In genomic region chr1:151416231-151416630, GRCh38 we compare ENCODE assay signal across 17 cellular contexts. TPM values are rescaled to one million over a fixed set of nuclear protein-coding genes. Genes with fewer than 3 reads are reported as not detected.
DNase-seq lines count a peak whose midpoint lies in the region; ATAC-seq, FAIRE-seq and TF ChIP-seq lines count a peak whose summit lies in the region.
"Had no signal": no experiment of that assay in that cellular context is flagged by ENCODE, and none has a peak within 500 bp of the region (broad histone marks: within the 10 kb centered on the region; RNA-seq: fewer than 3 reads in every experiment).

No MANE protein-coding gene starts in this region.

- H3K27ac ChIP-seq in left lung: no peak overlapping the region
- H3K27ac ChIP-seq: BLaER1 treated with 17β-estradiol and CSF1 and Interleukin-3, amounts not matched to agents 10 nM and 100 nM had no signal

- intact Hi-C loops in left lung (cut with DNase I): no loop called here

- no peak for TF ChIP-seq RAD21 in Ishikawa (IDR thresholded peaks at IDR 0.05; ENCODE audit: low read depth)

- H3K9me3 ChIP-seq in left lung: no peaks in the 10 kb centered on the region
- H3K9me3 ChIP-seq: BLaER1 treated with 17β-estradiol and CSF1 and Interleukin-3, amounts not matched to agents 10 nM and 100 nM had no signal

- H3K36me3 ChIP-seq in bronchial epithelial cell (ENCODE audit: control insufficient read depth, insufficient read depth, low read length): peaks cover 4% of the 10 kb centered on the region
- H3K36me3 ChIP-seq in left lung: peaks cover 3 to 96% of the 10 kb centered on the region in 2 donors

- peak; percentile 87 for ATAC-seq in left lung
- ATAC-seq in GM21447 (IDR thresholded peaks at IDR 0.05; ENCODE audit: unreplicated experiment): no peak

- H3K4me3 ChIP-seq in bronchial epithelial cell (ENCODE audit: low read depth, low read length): no peak overlapping the region
- no peak overlapping the region for H3K4me3 ChIP-seq in left lung
- H3K4me3 ChIP-seq: BLaER1 treated with 17β-estradiol and CSF1 and Interleukin-3, amounts not matched to agents 10 nM and 100 nM had no signal

- TF ChIP-seq CTCF in AG09319 (IDR thresholded peaks at IDR 0.05; ENCODE audit: low read depth, low read length): no peak
- no peak for TF ChIP-seq CTCF in bronchial epithelial cell (IDR thresholded peaks at IDR 0.05; ENCODE audit: insufficient read depth, low read length, severe bottlenecking)
- TF ChIP-seq CTCF in left lung (IDR thresholded peaks at IDR 0.05): no peak

- TF ChIP-seq EP300 in Ishikawa (IDR thresholded peaks at IDR 0.05; ENCODE audit: borderline replicate concordance): no peak

- no peak for FAIRE-seq in bronchial epithelial cell (lab: Jason Lieb, UNC)
- FAIRE-seq: GM12892 had no signal

- DNase-seq in AG09319 (ENCODE audit: extremely low read depth, low read depth) (peak; percentile 32), bronchial epithelial cell (ENCODE audit: low read depth) (peak; percentile 86), left lung (peak in 1 of 2 donors; percentile 40), NCI-H128 (lab: John Stamatoyannopoulos, UW; ENCODE audit: unreplicated experiment) (no peak), DMS153 (lab: John Stamatoyannopoulos, UW) (no peak), NCI-H82 (lab: John Stamatoyannopoulos, UW) (no peak)
- DNase-seq: activated gamma-delta T cell treated with Interleukin-2 at 50 U/mL for 16 hours; effector CD8-positive, alpha-beta T cell; kidney glomerular epithelial cell; naive B cell; SW 1271 had no signal

- H3K4me1 ChIP-seq in left lung: no peaks in the 10 kb centered on the region

- no peaks in the 10 kb centered on the region for H3K27me3 ChIP-seq in bronchial epithelial cell (ENCODE audit: control insufficient read depth, insufficient read depth, low read length)
- H3K27me3 ChIP-seq in left lung: no peaks in the 10 kb centered on the region
- H3K27me3 ChIP-seq: BLaER1 treated with 17β-estradiol and CSF1 and Interleukin-3, amounts not matched to agents 10 nM and 100 nM had no signal

TF ChIP-seq in Ishikawa, 13 proteins besides CTCF, POLR2A, EP300 and RAD21:
- TF ChIP-seq TEAD4 (IDR thresholded peaks at IDR 0.05) (peak; percentile 58), EGR1 (IDR thresholded peaks at IDR 0.05) (no peak), CEBPB (IDR thresholded peaks at IDR 0.05) (peak; percentile 92)

RNA-seq across cellular contexts. Expression of gene PSMB4, which starts 16.9 kb away (rescaled TPM):
- total RNA-seq in bronchial epithelial cell (350 and 396 TPM in 2 replicates), left lung (100 to 1,000 TPM; 166 to 249 TPM)

RNA-seq across cellular contexts. Expression of gene POGZ, which starts 43.1 kb away (rescaled TPM):
- total RNA-seq in bronchial epithelial cell (6.6 and 10.2 TPM in 2 replicates), left lung (10 to 100 TPM; 65.6 to 73.4 TPM)

RNA-seq across cellular contexts. Expression of gene SELENBP1, which starts 43.7 kb away (rescaled TPM):
- total RNA-seq in bronchial epithelial cell: 4.2 and 7.0 TPM in 2 replicates
- 100 to 1,000 TPM; 131 to 258 TPM for total RNA-seq in left lung
- total RNA-seq: activated CD8-positive, alpha-beta memory T cell treated with anti-CD3 and anti-CD28 coated beads for 36 hours; HT1080 had no signal

Comparison
In these comparisons a context has a peak if more than half of its experiments do, and no peak if none do; other contexts are left out.
1. DNase-seq: peak in AG09319 (single experiment) and bronchial epithelial cell (single experiment); none in NCI-H128 (single experiment), DMS153 (single experiment) and NCI-H82 (single experiment).
2. RNA of gene SELENBP1, which starts 43.7 kb away (total RNA-seq): 131 to 258 TPM in left lung; 4.2 to 7.0 TPM in bronchial epithelial cell; every median in the first group is over 10 times any median in the second.